In the genomic region with DNA sequence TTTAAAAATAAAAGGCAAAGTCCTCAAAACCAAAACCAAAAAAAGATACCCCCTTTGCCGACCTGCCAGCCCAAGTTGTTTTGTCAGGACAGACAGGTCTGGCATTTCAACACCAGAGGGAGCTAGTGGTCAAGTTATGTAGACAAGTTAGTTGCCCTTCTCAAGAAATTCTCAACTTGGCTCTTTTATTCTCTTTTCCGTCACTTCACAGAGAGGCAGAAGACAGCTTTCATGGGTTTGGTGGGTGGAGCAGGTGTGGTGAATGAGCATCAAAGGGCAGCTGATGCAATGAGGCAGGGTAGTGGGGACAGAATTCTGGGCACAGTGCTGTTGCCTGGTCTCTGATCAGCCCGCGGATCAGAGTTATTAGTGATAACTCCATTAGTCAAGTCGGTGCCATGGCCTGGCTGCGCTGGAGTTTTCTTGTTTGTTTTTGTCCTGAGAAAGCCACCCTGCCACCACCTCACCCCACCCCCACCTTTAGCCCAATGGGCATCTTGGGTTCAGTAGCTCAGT, we compare ENCODE assay signal across 8 cellular contexts.
DNase-seq lines count a peak whose midpoint lies in the region; ATAC-seq and TF ChIP-seq lines count a peak whose summit lies in the region.

No MANE protein-coding gene starts in this region.

- H3K27ac ChIP-seq in CD8-positive, alpha-beta T cell (ENCODE audit: low read depth, low read length): no peak overlapping the region
- H3K27ac ChIP-seq in PC-3 (ENCODE audit: low read length) (peak overlapping the region; percentile 92), fibroblast of lung (ENCODE audit: insufficient read depth, low read length) (peak overlapping the region; percentile 28)

- intact Hi-C loops in CD8-positive, alpha-beta T cell (cut with DNase I, micrococcal nuclease): loop anchor here (1.0 to 5.0 kb wide), 4 partner anchors 372 to 894 kb away; no protein-coding TSS in a partner anchor
- intact Hi-C loops in PC-3 (cut with micrococcal nuclease): loop anchor here (1.0 to 5.0 kb wide), 5 partner anchors 69 to 467 kb away; a partner anchor contains a TSS

- H3K9ac ChIP-seq in PC-3 (ENCODE audit: low read length) (peak overlapping the region; percentile 60; the same call in 1 of the 2 replicates), fibroblast of lung (ENCODE audit: insufficient read depth, low read length) (no peak overlapping the region)

- H3K36me3 Mint-ChIP-seq in CD8-positive, alpha-beta T cell: peaks cover 9% of the 10 kb centered on the region
- no peaks in the 10 kb centered on the region for H3K36me3 Mint-ChIP-seq in nephron (ENCODE audit: low read depth)

- peaks cover 4% of the 10 kb centered on the region for H3K4me1 ChIP-seq in CD8-positive, alpha-beta T cell (ENCODE audit: insufficient read depth, low read length)
- H3K4me1 ChIP-seq in PC-3 (ENCODE audit: insufficient read depth, low read length): peaks cover 30% of the 10 kb centered on the region
- H3K4me1 ChIP-seq in fibroblast of lung (ENCODE audit: control insufficient read depth, extremely low read depth, insufficient read depth, low read length): peaks cover 10% of the 10 kb centered on the region

- no peaks in the 10 kb centered on the region for H3F3A ChIP-seq in PC-3 (ENCODE audit: low read length, unreplicated experiment)

- no peaks in the 10 kb centered on the region for H3K9me2 ChIP-seq in PC-3 (replicated peaks; ENCODE audit: low read length)

- POLR2A ChIA-PET in CD8-positive, alpha-beta T cell (lab: Charles Lee): no interaction called here
- POLR2A ChIA-PET in PC-3 (lab: Charles Lee; ENCODE audit: unreplicated experiment): interaction anchor here (0.6 kb wide), 1 partner anchor 652 kb away, joined by 3 read pairs; no protein-coding TSS in a partner anchor

- H3K9me3 ChIP-seq in CD8-positive, alpha-beta T cell (ENCODE audit: low read length): no peaks in the 10 kb centered on the region
- H3K9me3 ChIP-seq in PC-3 (ENCODE audit: low read length) (peaks cover 6% of the 10 kb centered on the region; the same call in 1 of the 2 replicates), fibroblast of lung (ENCODE audit: control insufficient read depth, insufficient read depth, low read depth, low read length) (no peaks in the 10 kb centered on the region)

- no peak overlapping the region for H3K27ac Mint-ChIP-seq in CD8-positive, alpha-beta T cell
- H3K27ac Mint-ChIP-seq in nephron: peak overlapping the region in 2 of 3 experiments; percentile 14 to 16

- peak; percentile 12 to 63 (median 48) for DNase-seq in CD8-positive, alpha-beta T cell
- DNase-seq in HK-2 (ENCODE audit: unreplicated experiment) (peak; percentile 50), PC-3 (peak; percentile 86), activated T-cell treated with anti-CD3 and anti-CD28 coated beads for 24 hours (ENCODE audit: low read depth) (peak; percentile 41), fibroblast of lung (ENCODE audit: low read depth in 2 of 2) (peak; percentile 72 to 92), superior temporal gyrus (ENCODE audit: extremely low spot score) (peak; percentile 81)

- H3K4me2 ChIP-seq in PC-3 (ENCODE audit: low read length) (peak overlapping the region; percentile 66), fibroblast of lung (ENCODE audit: extremely low read depth, insufficient read depth, low read length) (peak overlapping the region; percentile 27)

- TF ChIP-seq CTCF in CD8-positive, alpha-beta T cell (IDR thresholded peaks at IDR 0.05): peak; percentile 65
- peak; percentile 91 for TF ChIP-seq CTCF in PC-3 (conservative IDR thresholded peaks at IDR 0.05; ENCODE audit: low read depth, low read length)
- TF ChIP-seq CTCF in fibroblast of lung (conservative IDR thresholded peaks at IDR 0.05 in 1 of 2, IDR thresholded peaks at IDR 0.05 in 1 of 2; ENCODE audit: low read depth in 1 of 2, low read length in 2 of 2): peak; percentile 71 to 79
- peak; percentile 70 to 82 (median 72) for TF ChIP-seq CTCF in nephron (IDR thresholded peaks at IDR 0.05; ENCODE audit: unreplicated experiment in 3 of 3)

- no peaks in the 10 kb centered on the region for H3K27me3 ChIP-seq in CD8-positive, alpha-beta T cell (ENCODE audit: insufficient read depth, low read length)
- H3K27me3 ChIP-seq in PC-3 (ENCODE audit: low read length) (no peaks in the 10 kb centered on the region), fibroblast of lung (ENCODE audit: control insufficient read depth, insufficient read depth, low read length) (no peaks in the 10 kb centered on the region)

- H3K4me3 Mint-ChIP-seq in CD8-positive, alpha-beta T cell: no peak overlapping the region
- H3K4me3 Mint-ChIP-seq in nephron: no peak overlapping the region

- H3K79me2 ChIP-seq in PC-3 (ENCODE audit: low read length): no peaks in the 10 kb centered on the region
- no peaks in the 10 kb centered on the region for H3K79me2 ChIP-seq in fibroblast of lung (ENCODE audit: control insufficient read depth, insufficient read depth, low read length)

- H2AFZ ChIP-seq in PC-3 (ENCODE audit: low read length) (no peak overlapping the region), fibroblast of lung (ENCODE audit: low read length) (peak overlapping the region; percentile 30)

- CTCF ChIA-PET in CD8-positive, alpha-beta T cell (lab: Charles Lee): interaction anchor here (0.7 to 2.9 kb wide), 18 partner anchors 9 to 897 kb away, joined by 3 to 28 read pairs (median 6); no protein-coding TSS in a partner anchor
- CTCF ChIA-PET in PC-3 (lab: Charles Lee): interaction anchor here (0.7 to 1.9 kb wide), 4 partner anchors 301 to 1792 kb away, joined by 3 to 7 read pairs (median 4); no protein-coding TSS in a partner anchor

- H3K9me3 Mint-ChIP-seq in CD8-positive, alpha-beta T cell: no peaks in the 10 kb centered on the region
- peaks cover 8% of the 10 kb centered on the region for H3K9me3 Mint-ChIP-seq in nephron

- H4K20me1 ChIP-seq in PC-3 (ENCODE audit: low read length): no peaks in the 10 kb centered on the region
- no peaks in the 10 kb centered on the region for H4K20me1 ChIP-seq in fibroblast of lung (ENCODE audit: control insufficient read depth, extremely low read depth, insufficient read depth, low read length)

- H3K4me3 ChIP-seq in CD8-positive, alpha-beta T cell (ENCODE audit: low read depth, low read length): no peak overlapping the region
- H3K4me3 ChIP-seq in PC-3 (ENCODE audit: low read length) (no peak overlapping the region), fibroblast of lung (replicated peaks in 1 of 4; ENCODE audit: control extremely low read depth in 1 of 4, insufficient read depth in 1 of 4, low read depth in 3 of 4, low read length in 4 of 4) (no peak overlapping the region)

- no peaks in the 10 kb centered on the region for H3K36me3 ChIP-seq in CD8-positive, alpha-beta T cell (ENCODE audit: insufficient read depth, low read length)
- H3K36me3 ChIP-seq in PC-3 (ENCODE audit: low read depth, low read length) (peaks cover 3% of the 10 kb centered on the region; the same call in 1 of the 2 replicates), fibroblast of lung (ENCODE audit: control insufficient read depth, insufficient read depth, low read length) (no peaks in the 10 kb centered on the region)

- H3K4me1 Mint-ChIP-seq in CD8-positive, alpha-beta T cell (ENCODE audit: low read depth): peaks cover 5% of the 10 kb centered on the region
- peaks cover 17% of the 10 kb centered on the region for H3K4me1 Mint-ChIP-seq in nephron

- peak; percentile 75 for ATAC-seq in CD8-positive, alpha-beta T cell
- no peak for ATAC-seq in PC-3
- no peak for ATAC-seq in HG02852 (IDR thresholded peaks at IDR 0.05; ENCODE audit: unreplicated experiment)

- no peaks in the 10 kb centered on the region for H3K27me3 Mint-ChIP-seq in CD8-positive, alpha-beta T cell (ENCODE audit: low read depth)
- no peaks in the 10 kb centered on the region for H3K27me3 Mint-ChIP-seq in nephron (ENCODE audit: low read depth)

- no TSS peak for BruUV-seq in PC-3 (replicated peaks; lab: Mats Ljungman, UMichigan)
